8 cellular contexts compared by ENCODE assay signal in the genomic region with DNA sequence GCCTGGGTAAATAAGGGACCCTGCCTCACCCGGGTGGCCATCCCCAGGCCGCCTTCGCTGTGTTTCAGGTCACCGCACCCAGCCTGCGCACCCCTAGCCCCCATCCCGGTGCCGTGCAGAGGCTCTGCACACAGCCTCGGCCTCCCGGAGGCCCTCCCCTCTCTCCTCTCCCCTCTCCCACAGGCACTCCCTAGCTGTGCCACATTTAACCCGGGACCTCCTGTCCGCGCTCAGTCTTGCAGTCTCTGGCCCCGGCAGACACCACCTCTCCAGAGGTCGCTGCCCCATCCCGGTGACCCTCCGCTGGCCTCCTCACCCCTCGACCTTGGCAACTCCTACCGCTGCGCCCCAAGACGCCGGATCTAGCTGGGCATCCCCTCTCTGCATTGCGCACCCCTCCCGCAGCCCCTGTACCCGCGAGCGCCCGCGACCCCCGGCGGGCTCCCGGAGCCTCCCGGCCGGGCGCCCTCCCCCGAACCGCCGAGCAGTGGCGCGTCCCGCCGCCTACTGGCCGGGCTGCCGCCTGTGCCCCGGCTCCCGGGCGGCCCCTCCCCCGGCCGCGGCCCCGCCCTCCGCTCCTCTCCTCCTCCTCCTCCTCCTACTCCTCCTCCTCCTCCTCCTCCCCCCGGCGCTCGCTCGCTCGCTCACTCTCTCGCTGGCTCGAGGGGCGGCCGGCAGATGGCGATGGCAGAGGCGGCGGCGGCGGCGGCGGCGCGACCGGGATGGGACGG. TPM values are rescaled to one million over a fixed set of nuclear protein-coding genes. Genes with fewer than 3 reads are reported as not detected.
DNase-seq lines count a peak whose midpoint lies in the region; ATAC-seq and TF ChIP-seq lines count a peak whose summit lies in the region.

TSS of gene TMEM132B (plus strand) at position 647 of the 731 bp plus-strand sequence.

- ATAC-seq in HG03139 (IDR thresholded peaks at IDR 0.05; ENCODE audit: unreplicated experiment): peak; percentile 62
- peak; percentile 46 to 83 for ATAC-seq in activated naive CD4-positive, alpha-beta T cell treated with anti-CD3 and anti-CD28 coated beads, Interleukin-2, amount 50 U/mL, for 72 hours
- peak; percentile 91 for ATAC-seq in Right ventricle myocardium inferior

- H3K4me3 ChIP-seq in parathyroid adenoma (ENCODE audit: low read depth, low read length): no peak within 1 kb of the TSS

- no peaks in the 10 kb centered on the region for H3K4me1 ChIP-seq in parathyroid adenoma

- no peaks in the 10 kb centered on the region for H3K36me3 Mint-ChIP-seq in activated naive CD4-positive, alpha-beta T cell treated with anti-CD3 and anti-CD28 coated beads, Interleukin-2, amount 50 U/mL, for 72 hours

- no peaks in the 10 kb centered on the region for H3K9me3 Mint-ChIP-seq in activated naive CD4-positive, alpha-beta T cell treated with anti-CD3 and anti-CD28 coated beads, Interleukin-2, amount 50 U/mL, for 72 hours

- H3K27ac ChIP-seq in parathyroid adenoma: no peak within 1 kb of the TSS

- H3K27me3 ChIP-seq in parathyroid adenoma (ENCODE audit: control insufficient read depth, insufficient read depth, low read length): peaks cover 7% of the 10 kb centered on the region

- DNase-seq in SIG-M5 treated with dmso at 0.1 percent for 504 hours (lab: John Stamatoyannopoulos, UW; ENCODE audit: unreplicated experiment): peak; percentile 69
- no peak for DNase-seq in SIG-M5 (lab: John Stamatoyannopoulos, UW)
- peak; percentile 57 for DNase-seq in NCI-H774 (lab: John Stamatoyannopoulos, UW)
- peak in 1 of 2 donors; percentile 61 for DNase-seq in activated naive CD4-positive, alpha-beta T cell treated with anti-CD3 and anti-CD28 coated beads, Interleukin-2, amount 50 U/mL, for 72 hours (ENCODE audit: low spot score in 2 of 2)
- DNase-seq in Right ventricle myocardium inferior (ENCODE audit: missing footprints): peak; percentile 86
- no peak for DNase-seq in inferior parietal cortex (ENCODE audit: extremely low spot score)

- no peaks in the 10 kb centered on the region for H3K9me3 ChIP-seq in parathyroid adenoma (ENCODE audit: control insufficient read depth, low read length)

- intact Hi-C loops in Right ventricle myocardium inferior (cut with DNase I): no loop called here

- no peaks in the 10 kb centered on the region for H3K36me3 ChIP-seq in parathyroid adenoma (ENCODE audit: control insufficient read depth, insufficient read depth, low read length)

- H3K4me2 ChIP-seq in parathyroid adenoma (ENCODE audit: low read length): peak within 1 kb of the TSS; percentile 47

- H2AFZ ChIP-seq in parathyroid adenoma: peak within 1 kb of the TSS; percentile 60

- TF ChIP-seq CTCF in parathyroid adenoma (IDR thresholded peaks at IDR 0.05): peak; percentile 16

- H3K27ac Mint-ChIP-seq in activated naive CD4-positive, alpha-beta T cell treated with anti-CD3 and anti-CD28 coated beads, Interleukin-2, amount 50 U/mL, for 72 hours: no peak within 1 kb of the TSS

- H3K79me2 ChIP-seq in parathyroid adenoma: no peaks in the 10 kb centered on the region

- H3K9ac ChIP-seq in parathyroid adenoma: no peak within 1 kb of the TSS

RNA-seq across cellular contexts. Expression of gene TMEM132B, which starts in this region (rescaled TPM):
- total RNA-seq in activated naive CD4-positive, alpha-beta T cell treated with anti-CD3 and anti-CD28 coated beads, Interleukin-2, amount 50 U/mL, for 72 hours: not detected
- total RNA-seq in Right ventricle myocardium inferior: 6.8 TPM

Comparison
In these comparisons a context has a peak if more than half of its experiments do, and no peak if none do; other contexts are left out.
1. DNase-seq: peak in SIG-M5 treated with dmso at 0.1 percent for 504 hours (single experiment), NCI-H774 (single experiment) and Right ventricle myocardium inferior (single experiment); none in SIG-M5 (single experiment) and inferior parietal cortex (single experiment).
2. Peak in ATAC-seq in activated naive CD4-positive, alpha-beta T cell treated with anti-CD3 and anti-CD28 coated beads, Interleukin-2, amount 50 U/mL, for 72 hours; RNA of the gene not detected or under 1 TPM.
3. Peak in every context shown above with its lines, with median percentiles within 50 percentile points of each other: ATAC-seq.